ENCODE assay signal across 1 cellular context in the genomic region with DNA sequence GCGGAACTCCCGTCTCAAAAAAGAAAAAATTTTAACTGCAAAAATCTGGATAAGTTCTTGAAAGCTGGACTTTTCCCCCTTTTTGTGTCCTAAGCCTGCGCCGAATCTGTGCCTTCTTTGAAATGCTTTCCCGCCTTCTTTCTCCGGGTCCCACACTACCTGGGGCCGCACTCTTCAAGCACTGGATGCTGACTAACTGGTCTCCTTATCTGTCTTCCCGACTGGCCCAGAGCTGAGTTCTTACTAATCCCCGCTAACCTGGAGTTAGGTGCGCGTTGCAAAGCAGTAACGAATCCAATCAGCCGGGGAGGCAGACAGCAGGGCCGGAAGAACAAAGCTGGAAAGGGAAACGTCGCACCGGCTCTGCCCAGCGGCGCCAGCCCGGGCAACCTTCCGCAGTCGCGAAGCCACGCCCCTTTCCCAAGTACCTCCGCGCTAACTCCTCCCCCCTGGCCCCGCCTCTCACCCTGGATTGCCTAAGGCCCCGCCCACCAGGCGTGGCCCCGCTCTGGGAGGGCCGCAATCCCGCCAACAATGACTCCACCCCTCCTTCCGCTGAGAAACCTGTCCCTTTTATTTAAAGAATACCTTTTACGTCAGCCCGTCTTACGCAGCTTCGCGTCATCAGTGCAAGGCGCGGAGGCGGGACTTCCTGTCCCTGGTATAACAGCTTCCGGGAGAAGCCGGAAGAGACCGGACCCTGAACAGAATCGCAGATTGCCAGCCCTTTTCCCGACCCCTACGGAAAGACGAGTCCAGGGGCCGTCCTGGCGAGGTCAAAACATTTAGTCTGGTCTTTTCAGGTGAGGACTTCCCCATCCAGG.
TF ChIP-seq lines count a peak whose summit lies in the region.

TMUB2 (plus strand) TSS at position 666 of the 824 bp plus-strand sequence. CDS start 737 bp downstream, outside the sequence.

TF ChIP-seq in liver, 16 proteins besides CTCF, POLR2A, EP300 and RAD21 (continued from another document):
- TF ChIP-seq, protein P1, sequence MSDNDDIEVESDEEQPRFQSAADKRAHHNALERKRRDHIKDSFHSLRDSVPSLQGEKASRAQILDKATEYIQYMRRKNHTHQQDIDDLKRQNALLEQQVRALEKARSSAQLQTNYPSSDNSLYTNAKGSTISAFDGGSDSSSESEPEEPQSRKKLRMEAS (IDR thresholded peaks at IDR 0.05) = peak; percentile 61
- TF ChIP-seq EGR1 (IDR thresholded peaks at IDR 0.05; ENCODE audit: low read depth in 2 of 2) (peak in 1 of 2 donors; percentile 75), HNF4A (conservative IDR thresholded peaks at IDR 0.05) (peak; percentile 18 to 38)
